Comparison of ENCODE assay signal across 21 cellular contexts in the genomic region with DNA sequence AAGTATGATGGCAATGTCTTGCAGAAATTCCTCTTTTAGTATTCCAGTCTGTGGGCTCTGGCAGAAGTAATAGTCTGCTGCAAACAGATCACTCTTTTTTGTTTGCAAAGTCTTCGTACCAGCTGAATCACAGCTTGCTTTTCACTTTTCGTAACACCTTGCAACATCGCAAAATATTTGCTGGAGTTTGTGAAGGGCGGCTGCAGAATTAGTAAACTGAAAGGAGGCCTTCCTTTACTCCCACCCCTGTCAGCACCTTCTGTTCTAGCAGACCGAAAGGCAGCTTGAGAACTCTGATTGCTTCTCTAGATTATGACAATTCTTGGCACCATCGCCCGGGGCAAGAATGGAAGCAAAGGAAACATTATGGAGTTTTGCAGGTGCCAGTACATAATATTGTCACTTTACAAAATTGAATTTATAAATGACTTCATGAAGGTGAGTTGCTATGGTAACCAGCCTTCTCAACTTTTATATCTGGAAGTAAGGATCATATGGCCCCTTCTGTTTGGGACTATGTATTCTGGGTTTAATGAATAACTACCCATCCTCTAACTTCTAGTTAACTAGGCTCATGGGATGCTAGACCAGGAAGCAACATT. TPM values are rescaled to one million over a fixed set of nuclear protein-coding genes. Genes with fewer than 3 reads are reported as not detected.
DNase-seq lines count a peak whose midpoint lies in the region; ATAC-seq and TF ChIP-seq lines count a peak whose summit lies in the region.
"Had no signal": no experiment of that assay in that cellular context is flagged by ENCODE, and none has a peak within 500 bp of the region (broad histone marks: within the 10 kb centered on the region; RNA-seq: fewer than 3 reads in every experiment).

No MANE protein-coding gene starts in this region.

- H3K36me3 ChIP-seq in RWPE2 (ENCODE audit: low read depth) (no peaks in the 10 kb centered on the region), liver (ENCODE audit: control insufficient read depth in 4 of 4, insufficient read depth in 3 of 4, low read depth in 1 of 4, low read length in 3 of 4) (no peaks in the 10 kb centered on the region)
- H3K36me3 ChIP-seq in effector memory CD4-positive, alpha-beta T cell (ENCODE audit: control insufficient read depth, insufficient read depth, low read length): no peaks in the 10 kb centered on the region
- H3K36me3 ChIP-seq: BLaER1, brain microvascular endothelial cell, right atrium auricular region had no signal

- peak overlapping the region; percentile 95 for H3K27ac ChIP-seq in RWPE2 (ENCODE audit: poor library complexity, severe bottlenecking)
- H3K27ac ChIP-seq in liver (ENCODE audit: low read depth in 1 of 2, low read length in 2 of 2): peak overlapping the region in 1 of 2 donors; percentile 30
- no peak overlapping the region for H3K27ac ChIP-seq in effector memory CD4-positive, alpha-beta T cell (ENCODE audit: insufficient read depth, low read length, poor library complexity, severe bottlenecking)
- H3K27ac ChIP-seq: BLaER1, brain microvascular endothelial cell, neutrophil, right atrium auricular region, SK-N-MC had no signal

- ATAC-seq in RWPE2 (ENCODE audit: low read depth): peak; percentile 40
- ATAC-seq: left ventricle myocardium superior; stimulated activated effector memory CD8-positive, alpha-beta T cell treated with anti-CD3 and anti-CD28 coated beads, Interleukin-12 subunit alpha, Interleukin-12 subunit beta, amount 100 ng/mL, for 72 hours had no signal

- TF ChIP-seq CTCF in RWPE2 (IDR thresholded peaks at IDR 0.05; ENCODE audit: poor library complexity, severe bottlenecking) (no peak), epithelial cell of esophagus (IDR thresholded peaks at IDR 0.05; ENCODE audit: insufficient read depth, low read depth, low read length, missing control alignments) (no peak), liver (IDR thresholded peaks at IDR 0.05; ENCODE audit: low read depth, low read length, missing input control) (no peak)

- H3K27me3 ChIP-seq in RWPE2 (ENCODE audit: insufficient read depth, poor library complexity, severe bottlenecking) (no peaks in the 10 kb centered on the region), liver (ENCODE audit: control insufficient read depth in 4 of 4, insufficient read depth in 4 of 4, low read length in 3 of 4) (no peaks in the 10 kb centered on the region)
- H3K27me3 ChIP-seq in effector memory CD4-positive, alpha-beta T cell (replicated peaks; ENCODE audit: control insufficient read depth, insufficient read depth, low read length, poor library complexity, severe bottlenecking): no peaks in the 10 kb centered on the region
- H3K27me3 ChIP-seq: BLaER1, brain microvascular endothelial cell, neutrophil, right atrium auricular region had no signal

- peak; percentile 31 to 48 for TF ChIP-seq RAD21 in liver (IDR thresholded peaks at IDR 0.05)

- H3K4me1 ChIP-seq in RWPE2 (ENCODE audit: insufficient read depth, poor library complexity, severe bottlenecking): peaks cover 51% of the 10 kb centered on the region
- peaks cover 0 to 16% (median 12%) of the 10 kb centered on the region in 4 donors for H3K4me1 ChIP-seq in liver (ENCODE audit: control insufficient read depth in 4 of 4, insufficient read depth in 4 of 4, low read length in 3 of 4)
- H3K4me1 ChIP-seq in effector memory CD4-positive, alpha-beta T cell (ENCODE audit: control insufficient read depth, insufficient read depth, low read length, poor library complexity, severe bottlenecking): no peaks in the 10 kb centered on the region
- H3K4me1 ChIP-seq: BLaER1 had no signal

- H3K4me3 ChIP-seq in RWPE2 (ENCODE audit: severe bottlenecking): no peak overlapping the region
- H3K4me3 ChIP-seq in epithelial cell of esophagus (ENCODE audit: low read length): no peak overlapping the region
- no peak overlapping the region for H3K4me3 ChIP-seq in liver (ENCODE audit: low read depth in 1 of 3, low read length in 3 of 3)
- H3K4me3 ChIP-seq in effector memory CD4-positive, alpha-beta T cell (ENCODE audit: insufficient read depth, low read depth, low read length, poor library complexity, severe bottlenecking): no peak overlapping the region
- H3K4me3 ChIP-seq: BLaER1, right atrium auricular region, SK-N-MC had no signal

- H3K9me3 ChIP-seq in RWPE2 (ENCODE audit: severe bottlenecking): peaks cover 3% of the 10 kb centered on the region
- H3K9me3 ChIP-seq in liver (ENCODE audit: control insufficient read depth in 4 of 4, low read length in 3 of 4): no peaks in the 10 kb centered on the region
- no peaks in the 10 kb centered on the region for H3K9me3 ChIP-seq in effector memory CD4-positive, alpha-beta T cell (ENCODE audit: control insufficient read depth, low read length)
- H3K9me3 ChIP-seq: BLaER1, neutrophil, right atrium auricular region had no signal

- no peak for DNase-seq in RWPE2 (ENCODE audit: low spot score)
- DNase-seq in epithelial cell of esophagus (ENCODE audit: low read depth): peak; percentile 90
- no peak for DNase-seq in NCI-H82 (lab: John Stamatoyannopoulos, UW)
- DNase-seq in NCI-H2081 (lab: John Stamatoyannopoulos, UW): no peak
- no peak for DNase-seq in NCI-H128 (lab: John Stamatoyannopoulos, UW; ENCODE audit: unreplicated experiment)
- no peak for DNase-seq in effector memory CD4-positive, alpha-beta T cell
- DNase-seq: activated CD4-positive, alpha-beta T cell treated with anti-CD3 and anti-CD28 coated beads for 1 hour; activated naive CD8-positive, alpha-beta T cell treated with anti-CD3 and anti-CD28 coated beads for 36 hours; brain microvascular endothelial cell; Calu3; glutamatergic neuron; left ventricle myocardium superior; MM.1S; NCI-H1694; NCI-H2227 treated with DMSO at 0.1 percent for 48 hours had no signal

- WGBS in liver: 41% methylated on average over 7 of the region's 7 CpGs

- H3K9ac ChIP-seq in liver (ENCODE audit: low read depth in 1 of 2, low read length in 2 of 2): no peak overlapping the region
- H3K9ac ChIP-seq: BLaER1 had no signal

TF ChIP-seq in liver, 16 proteins besides CTCF, POLR2A, EP300 and RAD21:
- TF ChIP-seq RXRA (IDR thresholded peaks at IDR 0.05) (peak in 1 of 2 donors; percentile 28), HNF4A (conservative IDR thresholded peaks at IDR 0.05) (peak in 1 of 2 donors; percentile 22)
- TF ChIP-seq, protein P1, sequence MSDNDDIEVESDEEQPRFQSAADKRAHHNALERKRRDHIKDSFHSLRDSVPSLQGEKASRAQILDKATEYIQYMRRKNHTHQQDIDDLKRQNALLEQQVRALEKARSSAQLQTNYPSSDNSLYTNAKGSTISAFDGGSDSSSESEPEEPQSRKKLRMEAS (IDR thresholded peaks at IDR 0.05): no peak

RNA-seq across cellular contexts. Expression of a gene that starts 31.2 kb away (rescaled TPM):
- total RNA-seq in liver: 1 to 10 TPM; 5.8 to 8.5 TPM
- polyA plus RNA-seq in liver: 1 to 10 TPM; 4.3 to 9.0 TPM

RNA-seq across cellular contexts. Expression of a gene that starts 31.4 kb away (rescaled TPM):
- 10 to 100 TPM; 10.1 to 12.7 TPM for total RNA-seq in liver
- 10 to 100 TPM in 1 of 2 donors, 1 to 10 TPM in 1; 8.2 to 19.3 TPM for polyA plus RNA-seq in liver

RNA-seq across cellular contexts. Expression of a gene that starts 50.9 kb away (rescaled TPM):
- 10 to 100 TPM in 1 of 2 donors, 1 to 10 TPM in 1; 8.8 to 12.2 TPM for total RNA-seq in liver
- polyA plus RNA-seq in liver: 1 to 10 TPM; 1.8 to 2.6 TPM
